26 cellular contexts compared by ENCODE assay signal in the genomic region with DNA sequence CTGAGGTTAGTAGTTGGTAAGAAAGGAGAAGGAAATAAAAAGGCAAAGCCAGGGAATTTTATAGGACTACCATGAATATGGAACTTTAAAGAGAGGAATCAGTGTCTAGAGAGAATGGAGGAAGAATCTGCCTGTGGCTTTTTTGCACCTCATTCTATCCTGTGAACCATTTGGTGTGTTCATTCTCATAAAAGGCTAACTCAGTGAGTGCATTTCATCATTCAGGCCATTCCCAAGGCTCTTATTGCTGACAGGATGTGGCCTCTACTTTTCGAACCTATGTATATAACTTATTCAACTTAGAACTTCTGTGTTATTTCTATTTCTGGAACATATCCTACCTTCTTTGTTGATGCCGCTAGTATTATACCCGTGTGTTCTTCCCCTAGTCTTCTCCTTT.
"Had no signal": no experiment of that assay in that cellular context is flagged by ENCODE, and none has a peak within 500 bp of the region (broad histone marks: within the 10 kb centered on the region; RNA-seq: fewer than 3 reads in every experiment).

No MANE protein-coding gene starts in this region.

- H3K4me1 Mint-ChIP-seq: endodermal cell, neural crest cell had no signal

- H3K4me3 Mint-ChIP-seq: activated CD4-positive, alpha-beta memory T cell treated with anti-CD3 and anti-CD28 coated beads for 36 hours; activated CD4-positive, alpha-beta T cell treated with anti-CD3 and anti-CD28 coated beads, Interleukin-2, amount 10 ng/mL, durations not matched to agents 24 days and 14 days; activated naive CD4-positive, alpha-beta T cell treated with anti-CD3 and anti-CD28 coated beads for 36 hours; activated T-helper 1 cell treated with anti-CD3 and anti-CD28 coated beads, Interleukin-12 subunit alpha, Interleukin-12 subunit beta, Interleukin-2, Interleukin-4 antibody, amounts not matched to agents 30 ng/mL and 10 ng/mL and 1 ng/mL, durations not matched to agents 14 hours and 24 hours and 36 hours; dendritic cell treated with granulocyte-macrophage colony-stimulating factor and Interleukin-4, amounts not matched to agents 40 ng/mL and 50 ng/mL, for 4 days; endodermal cell; neural crest cell; T-helper 1 cell treated with Interleukin-12 subunit alpha and Interleukin-12 subunit beta and Interleukin-4 antibody, amounts not matched to agents 30 μg/mL and 1 μg/mL, for 36 hours had no signal

- H3K36me3 ChIP-seq: thoracic aorta had no signal

- ATAC-seq: esophagus mucosa, foreskin keratinocyte, heart right ventricle, left lobe of liver, lower lobe of right lung, mucosa of descending colon, pancreas had no signal

- H3K27me3 Mint-ChIP-seq: activated CD4-positive, alpha-beta memory T cell treated with anti-CD3 and anti-CD28 coated beads for 36 hours; activated CD4-positive, alpha-beta T cell treated with anti-CD3 and anti-CD28 coated beads, Interleukin-2, amount 10 ng/mL, durations not matched to agents 24 days and 14 days; dendritic cell treated with granulocyte-macrophage colony-stimulating factor and Interleukin-4, amounts not matched to agents 40 ng/mL and 50 ng/mL, for 4 days had no signal

- H3K9me3 ChIP-seq: heart right ventricle, lower lobe of right lung, mucosa of descending colon, pancreas, right atrium auricular region, thoracic aorta had no signal

- H3K9me3 Mint-ChIP-seq: activated CD4-positive, alpha-beta memory T cell treated with anti-CD3 and anti-CD28 coated beads for 36 hours; activated CD4-positive, alpha-beta T cell treated with anti-CD3 and anti-CD28 coated beads, Interleukin-2, amount 10 ng/mL, durations not matched to agents 24 days and 14 days; activated naive CD4-positive, alpha-beta T cell treated with anti-CD3 and anti-CD28 coated beads for 36 hours; activated T-helper 1 cell treated with anti-CD3 and anti-CD28 coated beads, Interleukin-12 subunit alpha, Interleukin-12 subunit beta, Interleukin-2, Interleukin-4 antibody, amounts not matched to agents 30 ng/mL and 10 ng/mL and 1 ng/mL, durations not matched to agents 14 hours and 24 hours and 36 hours; dendritic cell treated with granulocyte-macrophage colony-stimulating factor and Interleukin-4, amounts not matched to agents 40 ng/mL and 50 ng/mL, for 4 days; endodermal cell; neural crest cell; T-helper 1 cell treated with Interleukin-12 subunit alpha and Interleukin-12 subunit beta and Interleukin-4 antibody, amounts not matched to agents 30 μg/mL and 1 μg/mL, for 36 hours had no signal

- H3K4me1 ChIP-seq: foreskin keratinocyte, heart right ventricle, lower lobe of right lung, pancreas, right atrium auricular region had no signal

- H3K4me3 ChIP-seq: heart right ventricle, lower lobe of right lung, mucosa of descending colon, pancreas, right atrium auricular region, thoracic aorta had no signal

- DNase-seq: activated CD4-positive, alpha-beta memory T cell treated with anti-CD3 and anti-CD28 coated beads for 36 hours; activated CD4-positive, alpha-beta T cell treated with anti-CD3 and anti-CD28 coated beads, Interleukin-2, amount 10 ng/mL, durations not matched to agents 24 days and 14 days; activated effector memory CD4-positive, alpha-beta T cell treated with anti-CD3 and anti-CD28 coated beads, Interleukin-2, amount 50 U/mL, for 16 hours; activated naive CD4-positive, alpha-beta T cell treated with anti-CD3 and anti-CD28 coated beads for 36 hours; amygdala; central memory CD4-positive, alpha-beta T cell; endodermal cell; foreskin keratinocyte; heart right ventricle; kidney glomerular epithelial cell; lower lobe of right lung; mucosa of descending colon; nucleus accumbens; pancreas; stimulated activated CD4-positive, alpha-beta T cell treated with anti-CD3 and anti-CD28 coated beads, Interleukin-2, amount 100 ng/mL, for 48 hours; stimulated activated naive CD4-positive, alpha-beta T cell treated with Interleukin-2 at 50 U/mL for 16 hours; T-helper 9 cell had no signal

- H3K27me3 ChIP-seq: foreskin keratinocyte, heart right ventricle, pancreas, right atrium auricular region had no signal

- H3K27ac ChIP-seq: foreskin keratinocyte, heart right ventricle, lower lobe of right lung, pancreas, right atrium auricular region, thoracic aorta, VCaP had no signal

- H3K27ac Mint-ChIP-seq: activated CD4-positive, alpha-beta memory T cell treated with anti-CD3 and anti-CD28 coated beads for 36 hours; activated CD4-positive, alpha-beta T cell treated with anti-CD3 and anti-CD28 coated beads, Interleukin-2, amount 10 ng/mL, durations not matched to agents 24 days and 14 days; activated naive CD4-positive, alpha-beta T cell treated with anti-CD3 and anti-CD28 coated beads for 36 hours; activated T-helper 1 cell treated with anti-CD3 and anti-CD28 coated beads, Interleukin-12 subunit alpha, Interleukin-12 subunit beta, Interleukin-2, Interleukin-4 antibody, amounts not matched to agents 30 ng/mL and 10 ng/mL and 1 ng/mL, durations not matched to agents 14 hours and 24 hours and 36 hours; dendritic cell treated with granulocyte-macrophage colony-stimulating factor and Interleukin-4, amounts not matched to agents 40 ng/mL and 50 ng/mL, for 4 days; endodermal cell; T-helper 1 cell treated with Interleukin-12 subunit alpha and Interleukin-12 subunit beta and Interleukin-4 antibody, amounts not matched to agents 30 μg/mL and 1 μg/mL, for 36 hours had no signal
